Comparison of ENCODE assay signal across 8 cellular contexts in genomic region chr12:15982471-15982870, GRCh38.
DNase-seq lines count a peak whose midpoint lies in the region; ATAC-seq, FAIRE-seq and TF ChIP-seq lines count a peak whose summit lies in the region.

No MANE protein-coding gene starts in this region.

- peak; percentile 70 for DNase-seq in AG08395 (ENCODE audit: low spot score)
- DNase-seq in HFFc6, result peak; percentile 63
- DNase-seq in adipocyte (ENCODE audit: low read depth), result peak; percentile 73
- no peak for DNase-seq in keratinocyte (ENCODE audit: low read depth, low spot score)
- no peak for DNase-seq in cerebellar nuclear complex (lab: John Stamatoyannopoulos, UW)
- no peak for DNase-seq in NCI-H1930 (lab: John Stamatoyannopoulos, UW)
- no peak for DNase-seq in activated CD4-positive, alpha-beta memory T cell treated with anti-CD3 and anti-CD28 coated beads for 36 hours

- H3K27ac Mint-ChIP-seq in HFFc6, result peak overlapping the region; percentile 56; the same call in 1 of the 2 replicates
- no peak overlapping the region for H3K27ac Mint-ChIP-seq in activated CD4-positive, alpha-beta memory T cell treated with anti-CD3 and anti-CD28 coated beads for 36 hours

- no peaks in the 10 kb centered on the region; the same call in 1 of the 2 replicates for H3K27me3 Mint-ChIP-seq in HFFc6 (ENCODE audit: insufficient read depth)
- H3K27me3 Mint-ChIP-seq in activated CD4-positive, alpha-beta memory T cell treated with anti-CD3 and anti-CD28 coated beads for 36 hours, result no peaks in the 10 kb centered on the region

- CTCF ChIA-PET in activated CD4-positive, alpha-beta memory T cell treated with anti-CD3 and anti-CD28 coated beads for 36 hours (lab: Charles Lee), result interaction anchor here (0.7 kb wide), 1 partner anchor 99 kb away, joined by 3 read pairs; no protein-coding TSS in a partner anchor

- POLR2A ChIA-PET in activated CD4-positive, alpha-beta memory T cell treated with anti-CD3 and anti-CD28 coated beads for 36 hours (lab: Charles Lee), result no interaction called here

- H3K36me3 ChIP-seq in adipocyte (ENCODE audit: control insufficient read depth, insufficient read depth, low read length, severe bottlenecking), result peaks cover 12% of the 10 kb centered on the region
- H3K36me3 ChIP-seq in keratinocyte (ENCODE audit: control insufficient read depth in 2 of 2, extremely low read depth in 1 of 2, insufficient read depth in 2 of 2, low read length in 2 of 2), result peaks cover 0 to 3% of the 10 kb centered on the region in 2 experiments

- H3K9me3 Mint-ChIP-seq in HFFc6, result no peaks in the 10 kb centered on the region
- no peaks in the 10 kb centered on the region for H3K9me3 Mint-ChIP-seq in activated CD4-positive, alpha-beta memory T cell treated with anti-CD3 and anti-CD28 coated beads for 36 hours

- no peaks in the 10 kb centered on the region for H4K20me1 ChIP-seq in keratinocyte (ENCODE audit: control insufficient read depth, extremely low read depth, insufficient read depth, low read length)

- H3K9me3 ChIP-seq in adipocyte (ENCODE audit: control insufficient read depth, low read length) (no peaks in the 10 kb centered on the region), keratinocyte (ENCODE audit: control insufficient read depth, low read depth, low read length) (no peaks in the 10 kb centered on the region)

- peaks cover 1% of the 10 kb centered on the region for H3K36me3 Mint-ChIP-seq in HFFc6 (ENCODE audit: low read depth)
- peaks cover 39% of the 10 kb centered on the region for H3K36me3 Mint-ChIP-seq in activated CD4-positive, alpha-beta memory T cell treated with anti-CD3 and anti-CD28 coated beads for 36 hours

- H3K4me3 Mint-ChIP-seq in HFFc6, result no peak overlapping the region; the same call in 1 of the 2 replicates
- no peak overlapping the region for H3K4me3 Mint-ChIP-seq in activated CD4-positive, alpha-beta memory T cell treated with anti-CD3 and anti-CD28 coated beads for 36 hours

- H3K4me1 Mint-ChIP-seq in HFFc6 (ENCODE audit: low read depth), result peaks cover 80% of the 10 kb centered on the region
- peaks cover 2% of the 10 kb centered on the region for H3K4me1 Mint-ChIP-seq in activated CD4-positive, alpha-beta memory T cell treated with anti-CD3 and anti-CD28 coated beads for 36 hours (ENCODE audit: low read depth)

- intact Hi-C loops in activated CD4-positive, alpha-beta memory T cell treated with anti-CD3 and anti-CD28 coated beads for 36 hours (cut with micrococcal nuclease), result no loop called here

- H3K4me3 ChIP-seq in adipocyte (ENCODE audit: low read length) (peak overlapping the region; percentile 39), keratinocyte (ENCODE audit: control insufficient read depth in 2 of 3, extremely low read depth in 1 of 3, insufficient read depth in 2 of 3, low read depth in 1 of 3, low read length in 3 of 3) (no peak overlapping the region)

- no peaks in the 10 kb centered on the region for H3K9me1 ChIP-seq in keratinocyte (ENCODE audit: control insufficient read depth, extremely low read depth, insufficient read depth, low read length)

- dilution Hi-C loops in keratinocyte (cut with MboI; ENCODE audit: extremely low pct_ligation_motif_present, low sequenced_read_pairs), result no loop called here

- H3K27ac ChIP-seq in keratinocyte (ENCODE audit: control insufficient read depth, insufficient read depth, low read length), result no peak overlapping the region

- H3K4me1 ChIP-seq in adipocyte (ENCODE audit: control insufficient read depth, insufficient read depth, low read length), result peaks cover 58% of the 10 kb centered on the region
- H3K4me1 ChIP-seq in keratinocyte (ENCODE audit: control insufficient read depth, extremely low read depth, insufficient read depth, low read length), result peaks cover 18% of the 10 kb centered on the region

- ATAC-seq in GM18505 (IDR thresholded peaks at IDR 0.05; ENCODE audit: unreplicated experiment), result no peak

- FAIRE-seq in keratinocyte (lab: Jason Lieb, UNC), result no peak

- TF ChIP-seq CTCF in HFFc6 (IDR thresholded peaks at IDR 0.05) (peak; percentile 73), keratinocyte (optimal IDR thresholded peaks at IDR 0.05 in 1 of 3, IDR thresholded peaks at IDR 0.05 in 1 of 3, conservative IDR thresholded peaks at IDR 0.05 in 1 of 3; ENCODE audit: extremely low read depth in 1 of 3, insufficient read depth in 2 of 3, low read length in 3 of 3) (peak in 2 of 3 experiments; percentile 22 to 45)

- H3K4me2 ChIP-seq in keratinocyte (ENCODE audit: control insufficient read depth, extremely low read depth, insufficient read depth, low read depth, low read length), result no peak overlapping the region

- H3K9ac ChIP-seq in adipocyte (ENCODE audit: low read length), result peak overlapping the region; percentile 35
- H3K9ac ChIP-seq in keratinocyte (ENCODE audit: control insufficient read depth, extremely low read depth, insufficient read depth, low read length), result no peak overlapping the region

- H3K79me2 ChIP-seq in keratinocyte (ENCODE audit: control insufficient read depth, insufficient read depth, low read length), result no peaks in the 10 kb centered on the region

- H3K27me3 ChIP-seq in adipocyte (replicated peaks; ENCODE audit: control insufficient read depth, insufficient read depth, low read length) (no peaks in the 10 kb centered on the region), keratinocyte (ENCODE audit: control insufficient read depth, extremely low read depth, insufficient read depth, low read length) (no peaks in the 10 kb centered on the region)

- H2AFZ ChIP-seq in keratinocyte (ENCODE audit: control insufficient read depth, low read length), result no peak overlapping the region

- TF ChIP-seq POLR2A in GM18505 (IDR thresholded peaks at IDR 0.05; ENCODE audit: borderline replicate concordance, extremely low read depth, insufficient read depth, insufficient read length), result no peak

Comparison
In these comparisons a context has a peak if more than half of its experiments do, and no peak if none do; other contexts are left out.
1. DNase-seq: peak in AG08395 (single experiment), HFFc6 (single experiment) and adipocyte (single experiment); none in keratinocyte (single experiment), cerebellar nuclear complex (0 of 2), NCI-H1930 (0 of 2) and activated CD4-positive, alpha-beta memory T cell treated with anti-CD3 and anti-CD28 coated beads for 36 hours (single experiment).